ENCODE assay signal across 8 cellular contexts in genomic region chr3:123202451-123202850, GRCh38. TPM values are rescaled to one million over a fixed set of nuclear protein-coding genes. Genes with fewer than 3 reads are reported as not detected.
DNase-seq lines count a peak whose midpoint lies in the region; ATAC-seq lines count a peak whose summit lies in the region.

No MANE protein-coding gene starts in this region.

- peak; percentile 3 for DNase-seq in HPDE6-E6E7 (ENCODE audit: extremely low spot score)
- peak in 1 of 2 donors; percentile 7 for DNase-seq in stimulated activated naive CD8-positive, alpha-beta T cell treated with anti-CD3 and anti-CD28 coated beads, Interleukin-15, amount 100 ng/mL, for 72 hours
- no peak for DNase-seq in GOT3 (lab: John Stamatoyannopoulos, UW)
- no peak for DNase-seq in HUDEP-2 (lab: John Stamatoyannopoulos, UW; ENCODE audit: unreplicated experiment in 76 of 76)

- peaks cover 7 to 22% (median 18%) of the 10 kb centered on the region in 11 experiments; a peak in 19 of 22 replicates for H3K9me3 ChIP-seq in BLaER1 treated with 17β-estradiol and CSF1 and Interleukin-3, amounts not matched to agents 10 nM and 100 nM (replicated peaks in 1 of 11)
- H3K9me3 ChIP-seq in iPS-18c (ENCODE audit: control insufficient read depth, insufficient read depth, low read length), result peaks cover 3% of the 10 kb centered on the region

- peak overlapping the region; percentile 65 to 81 (median 73); a peak in 20 of 22 replicates for H3K27ac ChIP-seq in BLaER1 treated with 17β-estradiol and CSF1 and Interleukin-3, amounts not matched to agents 10 nM and 100 nM

- H3K36me3 ChIP-seq in BLaER1 treated with 17β-estradiol and CSF1 and Interleukin-3, amounts not matched to agents 10 nM and 100 nM, result peaks cover 0 to 12% (median 0%) of the 10 kb centered on the region in 11 experiments; a peak in 2 of 22 replicates

- no peak for ATAC-seq in activated T-helper 17 cell treated with anti-CD3 and anti-CD28 coated beads, Interleukin-2, amount 50 U/mL, for 72 hours (replicated peaks)
- ATAC-seq in stimulated activated naive CD8-positive, alpha-beta T cell treated with anti-CD3 and anti-CD28 coated beads, Interleukin-15, amount 100 ng/mL, for 72 hours, result no peak
- ATAC-seq in HG02981 (IDR thresholded peaks at IDR 0.05; ENCODE audit: unreplicated experiment), result no peak

- peaks cover 6% of the 10 kb centered on the region for H3K36me3 Mint-ChIP-seq in activated T-helper 17 cell treated with anti-CD3 and anti-CD28 coated beads, Interleukin-2, amount 50 U/mL, for 72 hours (ENCODE audit: low read depth)

- peak overlapping the region; percentile 95 for H3K4me3 Mint-ChIP-seq in activated T-helper 17 cell treated with anti-CD3 and anti-CD28 coated beads, Interleukin-2, amount 50 U/mL, for 72 hours
- peak overlapping the region; percentile 91 to 99 for H3K4me3 Mint-ChIP-seq in stimulated activated naive CD8-positive, alpha-beta T cell treated with anti-CD3 and anti-CD28 coated beads, Interleukin-15, amount 100 ng/mL, for 72 hours

- peak overlapping the region; percentile 77 to 90 (median 86) for H3K9ac ChIP-seq in BLaER1 treated with 17β-estradiol and CSF1 and Interleukin-3, amounts not matched to agents 10 nM and 100 nM

- H3K27ac Mint-ChIP-seq in activated T-helper 17 cell treated with anti-CD3 and anti-CD28 coated beads, Interleukin-2, amount 50 U/mL, for 72 hours, result peak overlapping the region; percentile 97
- H3K27ac Mint-ChIP-seq in stimulated activated naive CD8-positive, alpha-beta T cell treated with anti-CD3 and anti-CD28 coated beads, Interleukin-15, amount 100 ng/mL, for 72 hours, result peak overlapping the region; percentile 98 to 100

- no peaks in the 10 kb centered on the region for H3K9me3 Mint-ChIP-seq in activated T-helper 17 cell treated with anti-CD3 and anti-CD28 coated beads, Interleukin-2, amount 50 U/mL, for 72 hours
- peaks cover 9 to 11% of the 10 kb centered on the region in 2 donors for H3K9me3 Mint-ChIP-seq in stimulated activated naive CD8-positive, alpha-beta T cell treated with anti-CD3 and anti-CD28 coated beads, Interleukin-15, amount 100 ng/mL, for 72 hours

- peaks cover 10% of the 10 kb centered on the region for H3K4me1 Mint-ChIP-seq in activated T-helper 17 cell treated with anti-CD3 and anti-CD28 coated beads, Interleukin-2, amount 50 U/mL, for 72 hours
- peaks cover 20% of the 10 kb centered on the region for H3K4me1 Mint-ChIP-seq in stimulated activated naive CD8-positive, alpha-beta T cell treated with anti-CD3 and anti-CD28 coated beads, Interleukin-15, amount 100 ng/mL, for 72 hours

- no peaks in the 10 kb centered on the region for H3K27me3 Mint-ChIP-seq in activated T-helper 17 cell treated with anti-CD3 and anti-CD28 coated beads, Interleukin-2, amount 50 U/mL, for 72 hours
- no peaks in the 10 kb centered on the region for H3K27me3 Mint-ChIP-seq in stimulated activated naive CD8-positive, alpha-beta T cell treated with anti-CD3 and anti-CD28 coated beads, Interleukin-15, amount 100 ng/mL, for 72 hours

- H4K20me1 ChIP-seq in BLaER1 treated with 17β-estradiol and CSF1 and Interleukin-3, amounts not matched to agents 10 nM and 100 nM, result peaks cover 0 to 11% (median 0%) of the 10 kb centered on the region in 11 experiments; a peak in 4 of 22 replicates

- H3K4me1 ChIP-seq in BLaER1 treated with 17β-estradiol and CSF1 and Interleukin-3, amounts not matched to agents 10 nM and 100 nM, result peaks cover 12 to 19% (median 17%) of the 10 kb centered on the region in 10 experiments

- H3K27me3 ChIP-seq in BLaER1 treated with 17β-estradiol and CSF1 and Interleukin-3, amounts not matched to agents 10 nM and 100 nM, result no peaks in the 10 kb centered on the region

- H3K4me2 ChIP-seq in BLaER1 treated with 17β-estradiol and CSF1 and Interleukin-3, amounts not matched to agents 10 nM and 100 nM, result peak overlapping the region; percentile 82 to 98 (median 95)

- peak overlapping the region; percentile 81 to 98 (median 92) for H3K4me3 ChIP-seq in BLaER1 treated with 17β-estradiol and CSF1 and Interleukin-3, amounts not matched to agents 10 nM and 100 nM
- H3K4me3 ChIP-seq in iPS-18c (ENCODE audit: insufficient read depth, low read depth, low read length), result peak overlapping the region; percentile 99

RNA-seq across cellular contexts. Expression of gene SEC22A, which starts 0.7 kb away (rescaled TPM):
- 10 to 100 TPM; 15.9 to 20.1 TPM for total RNA-seq in activated T-helper 17 cell treated with anti-CD3 and anti-CD28 coated beads, Interleukin-2, amount 50 U/mL, for 72 hours
